In the genomic region with DNA sequence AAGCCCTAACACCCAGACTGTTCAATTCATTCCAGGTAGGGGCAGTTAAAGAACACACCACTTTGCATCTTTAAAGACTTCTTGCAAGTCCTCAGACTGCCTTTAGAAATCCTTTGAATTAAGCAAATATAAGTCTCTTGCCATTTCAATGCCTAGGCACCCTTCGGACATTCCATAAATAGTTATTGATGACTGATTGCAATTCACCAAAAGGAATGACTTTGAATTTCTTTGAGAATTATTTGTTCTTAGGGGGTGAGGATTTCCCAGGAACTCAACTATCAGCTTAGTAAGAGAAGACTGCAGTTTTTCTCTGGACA, we compare ENCODE assay signal across 9 cellular contexts. TPM values are rescaled to one million over a fixed set of nuclear protein-coding genes. Genes with fewer than 3 reads are reported as not detected.
DNase-seq lines count a peak whose midpoint lies in the region; ATAC-seq and TF ChIP-seq lines count a peak whose summit lies in the region.
"Had no signal": no experiment of that assay in that cellular context is flagged by ENCODE, and none has a peak within 500 bp of the region (broad histone marks: within the 10 kb centered on the region; RNA-seq: fewer than 3 reads in every experiment).

No MANE protein-coding gene starts in this region.

- intact Hi-C loops in head of caudate nucleus (cut with DNase I), result no loop called here

- H3K27me3 Mint-ChIP-seq in natural killer cell treated with Interleukin-12 subunit alpha and Interleukin-12 subunit beta and Interleukin-15 and Interleukin-18, amount 100 ng/mL, for 72 hours, result peaks cover 14 to 16% of the 10 kb centered on the region in 2 donors

- peak; percentile 6 for ATAC-seq in HG02678 (IDR thresholded peaks at IDR 0.05; ENCODE audit: unreplicated experiment)
- no peak for ATAC-seq in natural killer cell treated with Interleukin-12 subunit alpha and Interleukin-12 subunit beta and Interleukin-15 and Interleukin-18, amount 100 ng/mL, for 72 hours
- ATAC-seq in HG03460 (IDR thresholded peaks at IDR 0.05; ENCODE audit: unreplicated experiment), result no peak

- no peak for TF ChIP-seq CTCF in AG04450 (IDR thresholded peaks at IDR 0.05; ENCODE audit: low read depth, low read length)

- POLR2A ChIA-PET in AG04450 (lab: Yijun Ruan, JAX), result no interaction called here

- H3K27me3 ChIP-seq in AG04450 (ENCODE audit: control insufficient read depth, insufficient read depth, low read length), result no peaks in the 10 kb centered on the region

- peaks cover 9 to 10% of the 10 kb centered on the region in 2 donors for H3K4me1 Mint-ChIP-seq in natural killer cell treated with Interleukin-12 subunit alpha and Interleukin-12 subunit beta and Interleukin-15 and Interleukin-18, amount 100 ng/mL, for 72 hours (ENCODE audit: low read depth in 2 of 2)

- H3K27ac ChIP-seq in AG04450 (ENCODE audit: low read depth, low read length), result no peak overlapping the region
- peak overlapping the region; percentile 63 for H3K27ac ChIP-seq in cingulate gyrus (ENCODE audit: low read depth, low read length)

- no peaks in the 10 kb centered on the region for H3K9me3 Mint-ChIP-seq in natural killer cell treated with Interleukin-12 subunit alpha and Interleukin-12 subunit beta and Interleukin-15 and Interleukin-18, amount 100 ng/mL, for 72 hours

- peak overlapping the region; percentile 36 for H3K4me3 Mint-ChIP-seq in natural killer cell treated with Interleukin-12 subunit alpha and Interleukin-12 subunit beta and Interleukin-15 and Interleukin-18, amount 100 ng/mL, for 72 hours

- H3K9me3 ChIP-seq in AG04450 (ENCODE audit: control insufficient read depth, insufficient read depth, low read length), result no peaks in the 10 kb centered on the region

- H3K4me3 ChIP-seq in AG04450 (ENCODE audit: low read depth, low read length), result peak overlapping the region; percentile 64

- no peak overlapping the region for H3K27ac Mint-ChIP-seq in natural killer cell treated with Interleukin-12 subunit alpha and Interleukin-12 subunit beta and Interleukin-15 and Interleukin-18, amount 100 ng/mL, for 72 hours

- DNase-seq in AG04450 (ENCODE audit: low read depth, low spot score), result no peak
- DNase-seq in natural killer cell treated with Interleukin-12 subunit alpha and Interleukin-12 subunit beta and Interleukin-15 and Interleukin-18, amount 100 ng/mL, for 72 hours (ENCODE audit: low spot score), result no peak
- no peak for DNase-seq in head of caudate nucleus
- DNase-seq in NCI-H2107 treated with DMSO at 0.1 percent for 48 hours (lab: John Stamatoyannopoulos, UW; ENCODE audit: unreplicated experiment), result no peak
- DNase-seq in NOMO-1 treated with dmso at 0.1 percent for 144 hours (lab: John Stamatoyannopoulos, UW; ENCODE audit: unreplicated experiment), result no peak

- no peaks in the 10 kb centered on the region for H3K36me3 Mint-ChIP-seq in natural killer cell treated with Interleukin-12 subunit alpha and Interleukin-12 subunit beta and Interleukin-15 and Interleukin-18, amount 100 ng/mL, for 72 hours

- CTCF ChIA-PET in AG04450 (lab: Charles Lee), result interaction anchor here (1.1 kb wide), 1 partner anchor 107 kb away, joined by 3 read pairs; no protein-coding TSS in a partner anchor

RNA-seq across cellular contexts. Expression of a gene that starts 0.5 kb away (rescaled TPM):
- polyA plus RNA-seq in AG04450 (2011; rRNA removed), result 7.1 and 9.4 TPM in 2 replicates
- 6.8 and 9.5 TPM in 2 replicates for polyA minus RNA-seq in AG04450 (2011; rRNA and poly(A)+ RNA removed)
- total RNA-seq in natural killer cell treated with Interleukin-12 subunit alpha and Interleukin-12 subunit beta and Interleukin-15 and Interleukin-18, amount 100 ng/mL, for 72 hours, result 10 to 100 TPM in 1 of 2 donors, 1 to 10 TPM in 1; 8.9 to 16.4 TPM

RNA-seq across cellular contexts. Expression of a gene that starts 12.9 kb away (rescaled TPM):
- polyA plus RNA-seq in AG04450 (2011; rRNA removed), result not detected in 2 replicates
- polyA minus RNA-seq in AG04450 (2011; rRNA and poly(A)+ RNA removed), result not detected in 2 replicates
- total RNA-seq in natural killer cell treated with Interleukin-12 subunit alpha and Interleukin-12 subunit beta and Interleukin-15 and Interleukin-18, amount 100 ng/mL, for 72 hours, result not detected
- total RNA-seq: K562 had no signal
- polyA plus RNA-seq: K562 had no signal

RNA-seq across cellular contexts. Expression of a gene that starts 27.5 kb away (rescaled TPM):
- not detected in 2 replicates for polyA plus RNA-seq in AG04450 (2011; rRNA removed)
- not detected in 2 replicates for polyA minus RNA-seq in AG04450 (2011; rRNA and poly(A)+ RNA removed)
- not detected for total RNA-seq in natural killer cell treated with Interleukin-12 subunit alpha and Interleukin-12 subunit beta and Interleukin-15 and Interleukin-18, amount 100 ng/mL, for 72 hours
- total RNA-seq: K562 had no signal
- polyA plus RNA-seq: K562 had no signal

RNA-seq across cellular contexts. Expression of a gene that starts 57.8 kb away (rescaled TPM):
- polyA plus RNA-seq in AG04450 (2011; rRNA removed), result 0.05 TPM in 1 of 2 replicates, not detected in the other
- not detected in 2 replicates for polyA minus RNA-seq in AG04450 (2011; rRNA and poly(A)+ RNA removed)
- not detected for total RNA-seq in natural killer cell treated with Interleukin-12 subunit alpha and Interleukin-12 subunit beta and Interleukin-15 and Interleukin-18, amount 100 ng/mL, for 72 hours
- total RNA-seq: K562 had no signal
- polyA plus RNA-seq: K562 had no signal
